In genomic region chr12:90515199-90516175, GRCh38 we compare ENCODE assay signal across 10 cellular contexts.
DNase-seq lines count a peak whose midpoint lies in the region; ATAC-seq, FAIRE-seq and TF ChIP-seq lines count a peak whose summit lies in the region.
"Had no signal": no experiment of that assay in that cellular context is flagged by ENCODE, and none has a peak within 500 bp of the region (broad histone marks: within the 10 kb centered on the region; RNA-seq: fewer than 3 reads in every experiment).

No MANE protein-coding gene starts in this region.

- ATAC-seq in HG03175 (IDR thresholded peaks at IDR 0.05; ENCODE audit: unreplicated experiment), result peak; percentile 97
- ATAC-seq in effector memory CD8-positive, alpha-beta T cell (replicated peaks), result no peak

- H3K27ac Mint-ChIP-seq in effector memory CD8-positive, alpha-beta T cell, result no peak overlapping the region

- H3K9me3 Mint-ChIP-seq in effector memory CD8-positive, alpha-beta T cell, result peaks cover 0 to 3% of the 10 kb centered on the region in 2 donors
- H3K9me3 Mint-ChIP-seq: central memory CD8-positive, alpha-beta T cell had no signal

- no peaks in the 10 kb centered on the region for H3K27me3 Mint-ChIP-seq in effector memory CD8-positive, alpha-beta T cell
- H3K27me3 Mint-ChIP-seq: central memory CD8-positive, alpha-beta T cell had no signal

- intact Hi-C loops in posterior vena cava (cut with DNase I), result no loop called here

- TF ChIP-seq CTCF in GM12864 (IDR thresholded peaks at IDR 0.05; ENCODE audit: low read depth, low read length, missing control alignments) (no peak), GM20000 (IDR thresholded peaks at IDR 0.05; ENCODE audit: extremely low read depth, missing control alignments) (no peak)

- no peak overlapping the region for H3K4me3 Mint-ChIP-seq in effector memory CD8-positive, alpha-beta T cell
- H3K4me3 Mint-ChIP-seq: central memory CD8-positive, alpha-beta T cell had no signal

- FAIRE-seq in frontal cortex (lab: Jason Lieb, UNC), result no peak
- FAIRE-seq: TTC549 had no signal

- H3K4me3 ChIP-seq in GM12864 (ENCODE audit: low read depth, low read length), result no peak overlapping the region

- H3K36me3 Mint-ChIP-seq in effector memory CD8-positive, alpha-beta T cell (ENCODE audit: insufficient read depth), result no peaks in the 10 kb centered on the region

- DNase-seq in GM12864 (ENCODE audit: low read depth) (peak; percentile 8), GM20000 (ENCODE audit: low spot score) (peak; percentile 32), dermis blood vessel endothelial cell (peak; percentile 75), NCI-H2029 (lab: John Stamatoyannopoulos, UW) (no peak), frontal cortex (ENCODE audit: low spot score in 2 of 2) (no peak), posterior vena cava (ENCODE audit: low spot score) (no peak)
- DNase-seq in effector memory CD8-positive, alpha-beta T cell, result no peak

- no peaks in the 10 kb centered on the region for H3K4me1 Mint-ChIP-seq in effector memory CD8-positive, alpha-beta T cell (ENCODE audit: low read depth in 2 of 2)
- H3K4me1 Mint-ChIP-seq: central memory CD8-positive, alpha-beta T cell had no signal

Comparison
In these comparisons a context has a peak if more than half of its experiments do, and no peak if none do; other contexts are left out.
1. DNase-seq: peak in GM12864 (single experiment), GM20000 (single experiment) and dermis blood vessel endothelial cell (single experiment); none in NCI-H2029 (single experiment), frontal cortex (0 of 2), posterior vena cava (single experiment) and effector memory CD8-positive, alpha-beta T cell (0 of 3).